Comparison of ENCODE assay signal across 25 cellular contexts in genomic region chr14:105689722-105690121, GRCh38.
A peak's percentile ranks its signal among the peaks of the same experiment; 100 is the strongest.
DNase-seq lines count a peak whose midpoint lies in the region; ATAC-seq and TF ChIP-seq lines count a peak whose summit lies in the region.
"Had no signal": no experiment of that assay in that cellular context is flagged by ENCODE, and none has a peak within 500 bp of the region (broad histone marks: within the 10 kb centered on the region; RNA-seq: fewer than 3 reads in every experiment).

No MANE protein-coding gene starts in this region.

- no peak overlapping the region for H3K4me3 ChIP-seq in Karpas-422 (ENCODE audit: low read length)
- peak overlapping the region; percentile 66 for H3K4me3 ChIP-seq in endodermal cell (ENCODE audit: low read length)
- H3K4me3 ChIP-seq in aorta (ENCODE audit: low read length in 2 of 2): no peak overlapping the region

- no peak for ATAC-seq in stimulated activated naive B cell treated with anti-CD40 and anti-IgM and Interleukin-4, amounts not matched to agents 10 μg/mL and 1 μg/mL and 100 μg/mL, for 72 hours (replicated peaks)
- ATAC-seq in aorta (ENCODE audit: low FRiP score): no peak
- ATAC-seq: Panc1 had no signal

- H2AFZ ChIP-seq in Karpas-422 (ENCODE audit: low read length): no peak overlapping the region

- H3K27ac ChIP-seq in Karpas-422 (ENCODE audit: low read length) (peak overlapping the region; percentile 95), endodermal cell (ENCODE audit: low read depth, low read length) (no peak overlapping the region), aorta (ENCODE audit: low read depth in 1 of 2, low read length in 2 of 2) (no peak overlapping the region)

- H3K79me2 ChIP-seq in Karpas-422 (ENCODE audit: low read length): 0 out of 2 replicates have a peak, but pooled peaks cover 4% of the 10 kb centered on the region

- no peaks in the 10 kb centered on the region for H3K9me2 ChIP-seq in Karpas-422 (replicated peaks; ENCODE audit: insufficient read depth, low read length)
- H3K9me2 ChIP-seq: SK-N-SH had no signal

- no peaks in the 10 kb centered on the region for H3K4me1 Mint-ChIP-seq in endodermal cell
- peaks cover 58 to 74% of the 10 kb centered on the region in 2 donors for H3K4me1 Mint-ChIP-seq in stimulated activated naive B cell treated with anti-CD40 and anti-IgM and Interleukin-4, amounts not matched to agents 10 μg/mL and 1 μg/mL and 100 μg/mL, for 72 hours
- H3K4me1 Mint-ChIP-seq: CD14-positive monocyte had no signal

- intact Hi-C loops in aorta (cut with DNase I): loop anchor here in 1 of 2 donors (10.0 kb wide), 1 partner anchor 125 kb away; no protein-coding TSS in a partner anchor

- no peaks in the 10 kb centered on the region for H4K20me1 ChIP-seq in Karpas-422 (ENCODE audit: insufficient read depth, low read depth, low read length)

- H3K4me3 Mint-ChIP-seq in endodermal cell: no peak overlapping the region
- no peak overlapping the region for H3K4me3 Mint-ChIP-seq in stimulated activated naive B cell treated with anti-CD40 and anti-IgM and Interleukin-4, amounts not matched to agents 10 μg/mL and 1 μg/mL and 100 μg/mL, for 72 hours
- H3K4me3 Mint-ChIP-seq: CD14-positive monocyte, HFFc6 had no signal

- peak; percentile 17 for DNase-seq in activated CD8-positive, alpha-beta memory T cell treated with anti-CD3 and anti-CD28 coated beads for 24 hours
- DNase-seq in activated CD8-positive, alpha-beta memory T cell treated with anti-CD3 and anti-CD28 coated beads, Interleukin-2, amount 50 U/mL, for 48 hours: no peak
- DNase-seq in Karpas-422 (no peak), endodermal cell (peak; percentile 5), AG08395 (ENCODE audit: low spot score) (no peak), aorta (no peak), dedifferentiated amniotic fluid mesenchymal stem cell (ENCODE audit: extremely low spot score) (no peak)
- DNase-seq in stimulated activated naive B cell treated with anti-CD40 and anti-IgM and Interleukin-4, amounts not matched to agents 10 μg/mL and 1 μg/mL and 100 μg/mL, for 72 hours: no peak
- DNase-seq: 8988T; DMS53; EL; H7; HFFc6; KG1; NCI-H1105; NCI-H146; NCI-H2029; NCI-H226; NCI-H510A treated with DMSO at 0.1 percent for 48 hours; NCI-H748 treated with DMSO at 0.1 percent for 48 hours; NK-92 treated with Interleukin-12 subunit alpha and Interleukin-12 subunit beta, amount 100 ng/mL, for 24 hours; SIG-M5; SK-N-SH had no signal

- H3K27ac Mint-ChIP-seq in endodermal cell: no peak overlapping the region
- peak overlapping the region; percentile 95 for H3K27ac Mint-ChIP-seq in stimulated activated naive B cell treated with anti-CD40 and anti-IgM and Interleukin-4, amounts not matched to agents 10 μg/mL and 1 μg/mL and 100 μg/mL, for 72 hours
- H3K27ac Mint-ChIP-seq: HFFc6 had no signal

- peaks cover 64% of the 10 kb centered on the region for H3K9me3 Mint-ChIP-seq in endodermal cell
- H3K9me3 Mint-ChIP-seq in stimulated activated naive B cell treated with anti-CD40 and anti-IgM and Interleukin-4, amounts not matched to agents 10 μg/mL and 1 μg/mL and 100 μg/mL, for 72 hours: peaks cover 16 to 22% of the 10 kb centered on the region in 2 donors

- TF ChIP-seq CTCF in endodermal cell (conservative IDR thresholded peaks at IDR 0.05): no peak

- peaks cover 23% of the 10 kb centered on the region for H3K36me3 Mint-ChIP-seq in endodermal cell (ENCODE audit: low read depth)
- peaks cover 14 to 33% of the 10 kb centered on the region in 2 donors for H3K36me3 Mint-ChIP-seq in stimulated activated naive B cell treated with anti-CD40 and anti-IgM and Interleukin-4, amounts not matched to agents 10 μg/mL and 1 μg/mL and 100 μg/mL, for 72 hours
- H3K36me3 Mint-ChIP-seq: CD14-positive monocyte had no signal

- no peak overlapping the region for H3K4me2 ChIP-seq in Karpas-422 (ENCODE audit: low read depth, low read length, poor library complexity, severe bottlenecking)
- H3K4me2 ChIP-seq: SK-N-SH had no signal

- no peaks in the 10 kb centered on the region for H3K36me3 ChIP-seq in Karpas-422 (ENCODE audit: insufficient read depth, low read length)
- H3K36me3 ChIP-seq in endodermal cell (ENCODE audit: control insufficient read depth, insufficient read depth, low read length): no peaks in the 10 kb centered on the region
- no peaks in the 10 kb centered on the region for H3K36me3 ChIP-seq in aorta (ENCODE audit: control insufficient read depth in 1 of 2, insufficient read depth in 2 of 2, low read length in 1 of 2)

- H3K27me3 Mint-ChIP-seq in endodermal cell (ENCODE audit: insufficient read depth): peaks cover 4% of the 10 kb centered on the region
- no peaks in the 10 kb centered on the region for H3K27me3 Mint-ChIP-seq in stimulated activated naive B cell treated with anti-CD40 and anti-IgM and Interleukin-4, amounts not matched to agents 10 μg/mL and 1 μg/mL and 100 μg/mL, for 72 hours

- WGBS in endodermal cell (ENCODE audit: insufficient coverage in 1 of 2, insufficient read length in 1 of 2), 2 experiments: 80 to 92% methylated on average over 1 of the region's 1 CpG
- WGBS in aorta, 2 donors: 95 to 100% methylated on average over 1 of the region's 1 CpG

- H3K9me3 ChIP-seq in Karpas-422 (ENCODE audit: low read length) (no peaks in the 10 kb centered on the region), endodermal cell (ENCODE audit: control insufficient read depth, low read length) (peaks cover 47% of the 10 kb centered on the region), aorta (ENCODE audit: control insufficient read depth, low read length) (peaks cover 1% of the 10 kb centered on the region)
- H3K9me3 ChIP-seq: SK-N-SH had no signal

- peaks cover 66% of the 10 kb centered on the region for H3K4me1 ChIP-seq in Karpas-422 (ENCODE audit: low read length)
- H3K4me1 ChIP-seq in endodermal cell (ENCODE audit: control insufficient read depth, insufficient read depth, low read length): no peaks in the 10 kb centered on the region
- no peaks in the 10 kb centered on the region for H3K4me1 ChIP-seq in aorta (ENCODE audit: control insufficient read depth in 1 of 2, insufficient read depth in 2 of 2, low read length in 2 of 2)

- no peak overlapping the region for H3K9ac ChIP-seq in Karpas-422 (ENCODE audit: low read length)
- H3K9ac ChIP-seq in endodermal cell (ENCODE audit: extremely low read depth, low read length, poor library complexity, severe bottlenecking): no peak overlapping the region
- H3K9ac ChIP-seq: SK-N-SH had no signal

- H3K27me3 ChIP-seq in Karpas-422 (ENCODE audit: low read length): no peaks in the 10 kb centered on the region
- no peaks in the 10 kb centered on the region for H3K27me3 ChIP-seq in endodermal cell (ENCODE audit: control insufficient read depth, insufficient read depth, low read length, poor library complexity, severe bottlenecking)
- no peaks in the 10 kb centered on the region for H3K27me3 ChIP-seq in aorta (ENCODE audit: control insufficient read depth in 1 of 2, insufficient read depth in 2 of 2, low read length in 1 of 2)

Comparison
In these comparisons a context has a peak if more than half of its experiments do, and no peak if none do; other contexts are left out.
1. DNase-seq: peak in activated CD8-positive, alpha-beta memory T cell treated with anti-CD3 and anti-CD28 coated beads for 24 hours (single experiment) and endodermal cell (single experiment); none in activated CD8-positive, alpha-beta memory T cell treated with anti-CD3 and anti-CD28 coated beads, Interleukin-2, amount 50 U/mL, for 48 hours (single experiment), Karpas-422 (single experiment), stimulated activated naive B cell treated with anti-CD40 and anti-IgM and Interleukin-4, amounts not matched to agents 10 μg/mL and 1 μg/mL and 100 μg/mL, for 72 hours (single experiment), AG08395 (single experiment), aorta (0 of 2) and dedifferentiated amniotic fluid mesenchymal stem cell (single experiment).